In genomic region chr22:36486619-36487384, GRCh38 we compare ENCODE assay signal across 8 cellular contexts. TPM values are rescaled to one million over a fixed set of nuclear protein-coding genes. Genes with fewer than 3 reads are reported as not detected.
DNase-seq lines count a peak whose midpoint lies in the region; ATAC-seq and TF ChIP-seq lines count a peak whose summit lies in the region.

No MANE protein-coding gene starts in this region.

- intact Hi-C loops in MCF 10A (cut with micrococcal nuclease), result no loop called here
- intact Hi-C loops in naive thymus-derived CD4-positive, alpha-beta T cell (cut with micrococcal nuclease), result loop anchor here (1.0 to 10.0 kb wide), 2 partner anchors 186 to 322 kb away; partner anchors contain the start of gene APOL3 (in 2 of the 2)
- intact Hi-C loops in vagina (cut with DNase I), result loop anchor here (10.0 kb wide), 1 partner anchor 342 kb away; no protein-coding TSS in a partner anchor
- intact Hi-C loops in ovary (cut with DNase I), result no loop called here

- no peaks in the 10 kb centered on the region for H3K27me3 ChIP-seq in naive thymus-derived CD4-positive, alpha-beta T cell (ENCODE audit: control insufficient read depth in 2 of 2, insufficient read depth in 2 of 2, low read length in 2 of 2)
- H3K27me3 ChIP-seq in vagina (no peaks in the 10 kb centered on the region), ovary (no peaks in the 10 kb centered on the region)

- DNase-seq in activated CD4-positive, CD25-positive, alpha-beta regulatory T cell (lab: John Stamatoyannopoulos, UW), result peak; percentile 17 to 45 (median 26)
- DNase-seq in T1000 (lab: John Stamatoyannopoulos, UW) (peak; percentile 32), MCF 10A (ENCODE audit: unreplicated experiment) (peak; percentile 48), vagina (ENCODE audit: extremely low spot score in 2 of 2) (no peak), ovary (no peak)
- DNase-seq in naive thymus-derived CD4-positive, alpha-beta T cell, result peak; percentile 33 to 71 (median 59)

- WGBS in ovary, 3 donors, result 84 to 88% (median 86%) methylated on average over 13 of the region's 13 CpGs

- POLR2A ChIA-PET in MCF 10A (lab: Yijun Ruan, JAX), result interaction anchor here (0.9 to 1.6 kb wide), 3 partner anchors 18 to 173 kb away, joined by 3 read pairs; no protein-coding TSS in a partner anchor
- POLR2A ChIA-PET in naive thymus-derived CD4-positive, alpha-beta T cell (lab: Charles Lee), result interaction anchor here (0.6 to 1.2 kb wide), 2 partner anchors 155 to 234 kb away, joined by 3 read pairs; partner anchors contain the start of gene APOL1

- H3K27ac ChIP-seq in naive thymus-derived CD4-positive, alpha-beta T cell (ENCODE audit: low read depth, low read length), result no peak overlapping the region
- H3K27ac ChIP-seq in vagina (no peak overlapping the region), ovary (no peak overlapping the region)

- peaks cover 18% of the 10 kb centered on the region for H3K36me3 Mint-ChIP-seq in MCF 10A (ENCODE audit: insufficient read depth, unreplicated experiment)
- H3K36me3 Mint-ChIP-seq in naive thymus-derived CD4-positive, alpha-beta T cell, result peaks cover 0 to 10% (median 0%) of the 10 kb centered on the region in 5 donors

- no TSS peak for BruUV-seq in MCF 10A (replicated peaks; lab: Mats Ljungman, UMichigan)

- TF ChIP-seq POLR2A in vagina (IDR thresholded peaks at IDR 0.05) (no peak), ovary (IDR thresholded peaks at IDR 0.05) (no peak)

- peaks cover 5% of the 10 kb centered on the region for H3K4me1 Mint-ChIP-seq in MCF 10A (ENCODE audit: insufficient read depth, unreplicated experiment)
- peaks cover 4 to 15% (median 7%) of the 10 kb centered on the region in 7 donors for H3K4me1 Mint-ChIP-seq in naive thymus-derived CD4-positive, alpha-beta T cell

- peaks cover 0 to 4% of the 10 kb centered on the region in 2 donors for H3K4me1 ChIP-seq in naive thymus-derived CD4-positive, alpha-beta T cell (ENCODE audit: control insufficient read depth in 2 of 2, insufficient read depth in 2 of 2, low read length in 2 of 2)
- H3K4me1 ChIP-seq in vagina, result peaks cover 7% of the 10 kb centered on the region
- H3K4me1 ChIP-seq in ovary (ENCODE audit: insufficient read depth), result no peaks in the 10 kb centered on the region

- CTCF ChIA-PET in MCF 10A (lab: Yijun Ruan, JAX), result interaction anchor here (0.6 to 1.4 kb wide), 6 partner anchors 16 to 271 kb away, joined by 3 to 10 read pairs (median 3); no protein-coding TSS in a partner anchor
- CTCF ChIA-PET in naive thymus-derived CD4-positive, alpha-beta T cell (lab: Charles Lee), result interaction anchor here (0.7 to 2.1 kb wide), 4 partner anchors 186 to 421 kb away, joined by 3 to 18 read pairs (median 6); no protein-coding TSS in a partner anchor

- no peak overlapping the region for H3K4me3 ChIP-seq in naive thymus-derived CD4-positive, alpha-beta T cell (ENCODE audit: low read length)
- H3K4me3 ChIP-seq in vagina (no peak overlapping the region), ovary (no peak overlapping the region)

- H3K9me3 ChIP-seq in naive thymus-derived CD4-positive, alpha-beta T cell (ENCODE audit: control insufficient read depth in 2 of 3, low read length in 3 of 3), result no peaks in the 10 kb centered on the region
- H3K9me3 ChIP-seq in vagina (no peaks in the 10 kb centered on the region), ovary (no peaks in the 10 kb centered on the region)

- no peaks in the 10 kb centered on the region for H3K27me3 Mint-ChIP-seq in MCF 10A (ENCODE audit: insufficient read depth, unreplicated experiment)
- H3K27me3 Mint-ChIP-seq in naive thymus-derived CD4-positive, alpha-beta T cell, result no peaks in the 10 kb centered on the region

- no peak for ATAC-seq in activated CD4-positive, CD25-positive, alpha-beta regulatory T cell treated with anti-CD3 and anti-CD28 coated beads, Interleukin-2, amount 50 U/mL, for 24 hours
- ATAC-seq in naive thymus-derived CD4-positive, alpha-beta T cell, result no peak
- ATAC-seq in HG02840 (IDR thresholded peaks at IDR 0.05; ENCODE audit: low FRiP score, unreplicated experiment), result no peak

- TF ChIP-seq CTCF in MCF 10A (IDR thresholded peaks at IDR 0.05; ENCODE audit: unreplicated experiment) (peak; percentile 40), vagina (IDR thresholded peaks at IDR 0.05) (peak; percentile 26 to 56 (median 28)), ovary (IDR thresholded peaks at IDR 0.05) (no peak)

- no peaks in the 10 kb centered on the region for H3K36me3 ChIP-seq in naive thymus-derived CD4-positive, alpha-beta T cell (ENCODE audit: control insufficient read depth in 2 of 3, insufficient read depth in 3 of 3, low read length in 3 of 3)
- H3K36me3 ChIP-seq in vagina (peaks cover 0 to 11% of the 10 kb centered on the region in 2 donors), ovary (peaks cover 3% of the 10 kb centered on the region)

- peaks cover 7% of the 10 kb centered on the region for H3K9me3 Mint-ChIP-seq in MCF 10A (ENCODE audit: unreplicated experiment)
- H3K9me3 Mint-ChIP-seq in naive thymus-derived CD4-positive, alpha-beta T cell, result peaks cover 0 to 4% (median 0%) of the 10 kb centered on the region in 11 donors

- no peak for TF ChIP-seq EP300 in ovary (IDR thresholded peaks at IDR 0.05)

- H3K27ac Mint-ChIP-seq in MCF 10A (ENCODE audit: low read depth, unreplicated experiment), result no peak overlapping the region
- peak overlapping the region in 1 of 9 donors; percentile 69 for H3K27ac Mint-ChIP-seq in naive thymus-derived CD4-positive, alpha-beta T cell

- H3K4me3 Mint-ChIP-seq in MCF 10A (ENCODE audit: unreplicated experiment), result no peak overlapping the region
- no peak overlapping the region for H3K4me3 Mint-ChIP-seq in naive thymus-derived CD4-positive, alpha-beta T cell

RNA-seq across cellular contexts. Expression of gene TXN2, which starts 5.4 kb away (rescaled TPM):
- total RNA-seq in MCF 10A (2022), result 61.5 and 83.2 TPM in 2 replicates
- 10 to 100 TPM; 35.5 to 69.9 (median 37.7) TPM for total RNA-seq in naive thymus-derived CD4-positive, alpha-beta T cell
- 100 to 1,000 TPM; 135 to 154 TPM for polyA plus RNA-seq in naive thymus-derived CD4-positive, alpha-beta T cell
- total RNA-seq in vagina, result 46.9 TPM
- total RNA-seq in ovary, result 10 to 100 TPM; 60.9 to 93.7 (median 78.2) TPM
- polyA plus RNA-seq in ovary, result 100 to 1,000 TPM in 1 of 2 donors, 10 to 100 TPM in 1; 87.4 to 118 TPM

RNA-seq across cellular contexts. Expression of gene FOXRED2, which starts 20.0 kb away (rescaled TPM):
- 10.9 and 11.4 TPM in 2 replicates for total RNA-seq in MCF 10A (2022)
- 10 to 100 TPM in 3 of 5 experiments, 1 to 10 TPM in 2; 2.3 to 13.1 (median 11.4) TPM for total RNA-seq in naive thymus-derived CD4-positive, alpha-beta T cell
- 1 to 10 TPM; 2.3 to 5.6 TPM for polyA plus RNA-seq in naive thymus-derived CD4-positive, alpha-beta T cell
- total RNA-seq in vagina, result 3.7 TPM
- total RNA-seq in ovary, result 10 to 100 TPM in 5 of 7 donors, 1 to 10 TPM in 2; 6.9 to 30.7 (median 26.1) TPM
- polyA plus RNA-seq in ovary, result 10 to 100 TPM; 13.0 to 17.6 TPM

RNA-seq across cellular contexts. Expression of gene EIF3D, which starts 42.2 kb away (rescaled TPM):
- 258 and 306 TPM in 2 replicates for total RNA-seq in MCF 10A (2022)
- total RNA-seq in naive thymus-derived CD4-positive, alpha-beta T cell, result 100 to 1,000 TPM; 220 to 257 (median 232) TPM
- 100 to 1,000 TPM; 163 to 191 TPM for polyA plus RNA-seq in naive thymus-derived CD4-positive, alpha-beta T cell
- 266 TPM for total RNA-seq in vagina
- total RNA-seq in ovary, result 100 to 1,000 TPM; 166 to 299 (median 192) TPM
- 100 to 1,000 TPM; 224 to 351 TPM for polyA plus RNA-seq in ovary

Comparison
In these comparisons a context has a peak if more than half of its experiments do, and no peak if none do; other contexts are left out.
1. DNase-seq: peak in activated CD4-positive, CD25-positive, alpha-beta regulatory T cell (4 of 4), T1000 (single experiment), MCF 10A (single experiment) and naive thymus-derived CD4-positive, alpha-beta T cell (9 of 9); none in vagina (0 of 2) and ovary (0 of 5).
2. CTCF ChIP-seq: peak in MCF 10A (single experiment) and vagina (3 of 3); none in ovary (0 of 3).
3. intact Hi-C loops: an anchor here in naive thymus-derived CD4-positive, alpha-beta T cell (1.0 to 10.0 kb wide) and vagina (10.0 kb wide); none called in MCF 10A and ovary.